Comparison of ENCODE assay signal across 13 cellular contexts in genomic region chr15:44492040-44492439, GRCh38. TPM values are rescaled to one million over a fixed set of nuclear protein-coding genes. Genes with fewer than 3 reads are reported as not detected.
DNase-seq lines count a peak whose midpoint lies in the region; ATAC-seq and TF ChIP-seq lines count a peak whose summit lies in the region.
"Had no signal": no experiment of that assay in that cellular context is flagged by ENCODE, and none has a peak within 500 bp of the region (broad histone marks: within the 10 kb centered on the region; RNA-seq: fewer than 3 reads in every experiment).

No MANE protein-coding gene starts in this region.

- no peak for DNase-seq in activated naive CD4-positive, alpha-beta T cell treated with anti-CD3 and anti-CD28 coated beads, Interleukin-2, amount 50 U/mL, for 72 hours (ENCODE audit: low spot score in 2 of 2)
- DNase-seq in amniotic epithelial cell (ENCODE audit: low read depth) (peak; percentile 26), mesenchymal stem cell (no peak), osteoblast (ENCODE audit: insufficient read length, low spot score, missing footprints) (no peak), hepatic stellate cell (ENCODE audit: low spot score) (no peak)
- DNase-seq in activated CD8-positive, alpha-beta memory T cell treated with anti-CD3 and anti-CD28 coated beads for 24 hours: no peak
- DNase-seq: ACHN; CD4-positive, CD25-positive, alpha-beta regulatory T cell; DMS53; GF-D8 had no signal

- H3K14ac ChIP-seq in mesenchymal stem cell (ENCODE audit: low read length in 2 of 2): no peak overlapping the region

- no peak overlapping the region for H2BK15ac ChIP-seq in mesenchymal stem cell (ENCODE audit: low read depth, poor library complexity, severe bottlenecking)

- H3K36me3 ChIP-seq in mesenchymal stem cell (ENCODE audit: control insufficient read depth in 1 of 2, insufficient read depth in 2 of 2, low read depth in 1 of 2, low read length in 2 of 2) (peaks cover 6 to 52% of the 10 kb centered on the region in 2 experiments), osteoblast (ENCODE audit: insufficient read depth, low read length) (peaks cover 13% of the 10 kb centered on the region)

- peaks cover 25% of the 10 kb centered on the region for H3K36me3 Mint-ChIP-seq in activated naive CD4-positive, alpha-beta T cell treated with anti-CD3 and anti-CD28 coated beads, Interleukin-2, amount 50 U/mL, for 24 hours
- peaks cover 9 to 39% of the 10 kb centered on the region in 2 donors for H3K36me3 Mint-ChIP-seq in activated naive CD4-positive, alpha-beta T cell treated with anti-CD3 and anti-CD28 coated beads, Interleukin-2, amount 50 U/mL, for 72 hours

- H3K79me1 ChIP-seq in mesenchymal stem cell (replicated peaks; ENCODE audit: low read length, poor library complexity, severe bottlenecking): peaks cover 17% of the 10 kb centered on the region

- H3K4ac ChIP-seq in mesenchymal stem cell (ENCODE audit: low read depth in 1 of 2, low read length in 2 of 2): no peak overlapping the region

- H4K20me1 ChIP-seq in osteoblast (ENCODE audit: insufficient read depth, low read length): peaks cover 12% of the 10 kb centered on the region

- H3K9me3 Mint-ChIP-seq in activated naive CD4-positive, alpha-beta T cell treated with anti-CD3 and anti-CD28 coated beads, Interleukin-2, amount 50 U/mL, for 24 hours: no peaks in the 10 kb centered on the region
- H3K9me3 Mint-ChIP-seq in activated naive CD4-positive, alpha-beta T cell treated with anti-CD3 and anti-CD28 coated beads, Interleukin-2, amount 50 U/mL, for 72 hours: peaks cover 0 to 5% of the 10 kb centered on the region in 2 donors
- H3K9me3 Mint-ChIP-seq: CD4-positive, CD25-positive, alpha-beta regulatory T cell had no signal

- H3K4me3 Mint-ChIP-seq in activated naive CD4-positive, alpha-beta T cell treated with anti-CD3 and anti-CD28 coated beads, Interleukin-2, amount 50 U/mL, for 24 hours: no peak overlapping the region
- H3K4me3 Mint-ChIP-seq: CD4-positive, CD25-positive, alpha-beta regulatory T cell had no signal

- peaks cover 23% of the 10 kb centered on the region for H3K4me1 Mint-ChIP-seq in activated naive CD4-positive, alpha-beta T cell treated with anti-CD3 and anti-CD28 coated beads, Interleukin-2, amount 50 U/mL, for 24 hours

- H3K18ac ChIP-seq in mesenchymal stem cell (ENCODE audit: low read depth in 1 of 2, low read length in 2 of 2): no peak overlapping the region

- H3K4me3 ChIP-seq in mesenchymal stem cell (ENCODE audit: insufficient read depth in 1 of 2, low read depth in 1 of 2, low read length in 2 of 2) (no peak overlapping the region), osteoblast (ENCODE audit: insufficient read depth, low read length) (no peak overlapping the region)
- H3K4me3 ChIP-seq: BLaER1 treated with 17β-estradiol and CSF1 and Interleukin-3, amounts not matched to agents 10 nM and 100 nM had no signal

- H3K4me1 ChIP-seq in mesenchymal stem cell (ENCODE audit: control insufficient read depth, insufficient read depth, low read depth, low read length) (peaks cover 12% of the 10 kb centered on the region), osteoblast (ENCODE audit: insufficient read depth, low read length) (peaks cover 15% of the 10 kb centered on the region)

- 96% methylated on average over 7 of the region's 7 CpGs for WGBS in mesenchymal stem cell

- no peak overlapping the region for H2BK12ac ChIP-seq in mesenchymal stem cell (ENCODE audit: low read length in 2 of 2)

- no peak overlapping the region for H3K9ac ChIP-seq in mesenchymal stem cell (ENCODE audit: low read length)
- H3K9ac ChIP-seq: BLaER1 treated with 17β-estradiol and CSF1 and Interleukin-3, amounts not matched to agents 10 nM and 100 nM had no signal

- peaks cover 22% of the 10 kb centered on the region for H3K79me2 ChIP-seq in osteoblast (ENCODE audit: insufficient read depth, low read length)

- H3K27ac ChIP-seq in mesenchymal stem cell (ENCODE audit: low read length, poor library complexity, severe bottlenecking) (no peak overlapping the region), osteoblast (ENCODE audit: low read depth, low read length) (no peak overlapping the region)
- H3K27ac ChIP-seq: BLaER1 treated with 17β-estradiol and CSF1 and Interleukin-3, amounts not matched to agents 10 nM and 100 nM had no signal

- H2AFZ ChIP-seq in mesenchymal stem cell (ENCODE audit: low read depth, low read length) (no peak overlapping the region), osteoblast (ENCODE audit: low read length) (no peak overlapping the region)

- H3K27me3 Mint-ChIP-seq in activated naive CD4-positive, alpha-beta T cell treated with anti-CD3 and anti-CD28 coated beads, Interleukin-2, amount 50 U/mL, for 24 hours: no peaks in the 10 kb centered on the region
- H3K27me3 Mint-ChIP-seq: CD4-positive, CD25-positive, alpha-beta regulatory T cell had no signal

- no peak overlapping the region for H2BK5ac ChIP-seq in mesenchymal stem cell (ENCODE audit: low read depth, low read length, poor library complexity, severe bottlenecking)

- H4K91ac ChIP-seq in mesenchymal stem cell (ENCODE audit: low read length): no peak overlapping the region

- ATAC-seq in activated naive CD4-positive, alpha-beta T cell treated with anti-CD3 and anti-CD28 coated beads, Interleukin-2, amount 50 U/mL, for 72 hours: no peak
- ATAC-seq: HCT116 had no signal

- H3K4me2 ChIP-seq in mesenchymal stem cell (ENCODE audit: low read length, poor library complexity, severe bottlenecking) (no peak overlapping the region), osteoblast (ENCODE audit: insufficient read depth, low read length) (no peak overlapping the region)
- H3K4me2 ChIP-seq: BLaER1 treated with 17β-estradiol and CSF1 and Interleukin-3, amounts not matched to agents 10 nM and 100 nM had no signal

- H3K27me3 ChIP-seq in mesenchymal stem cell (ENCODE audit: control insufficient read depth in 1 of 2, insufficient read depth in 1 of 2, low read length in 2 of 2) (no peaks in the 10 kb centered on the region), osteoblast (ENCODE audit: insufficient read depth, low read length) (no peaks in the 10 kb centered on the region)
- H3K27me3 ChIP-seq: BLaER1 treated with 17β-estradiol and CSF1 and Interleukin-3, amounts not matched to agents 10 nM and 100 nM had no signal

- H3K27ac Mint-ChIP-seq in activated naive CD4-positive, alpha-beta T cell treated with anti-CD3 and anti-CD28 coated beads, Interleukin-2, amount 50 U/mL, for 24 hours: peak overlapping the region; percentile 51
- no peak overlapping the region for H3K27ac Mint-ChIP-seq in activated naive CD4-positive, alpha-beta T cell treated with anti-CD3 and anti-CD28 coated beads, Interleukin-2, amount 50 U/mL, for 72 hours

- H4K8ac ChIP-seq in mesenchymal stem cell (ENCODE audit: low read length): no peak overlapping the region

- peak overlapping the region; percentile 97 for H2AK5ac ChIP-seq in mesenchymal stem cell (ENCODE audit: low read length, severe bottlenecking)

- H3K9me3 ChIP-seq in mesenchymal stem cell (ENCODE audit: control insufficient read depth, low read length): no peaks in the 10 kb centered on the region
- no peaks in the 10 kb centered on the region for H3K9me3 ChIP-seq in osteoblast (ENCODE audit: low read depth, low read length)
- H3K9me3 ChIP-seq: BLaER1 treated with 17β-estradiol and CSF1 and Interleukin-3, amounts not matched to agents 10 nM and 100 nM had no signal

- H2BK120ac ChIP-seq in mesenchymal stem cell (ENCODE audit: low read depth, low read length): no peak overlapping the region

- no peak overlapping the region for H3K23ac ChIP-seq in mesenchymal stem cell (ENCODE audit: low read length in 2 of 2)

- no peak for TF ChIP-seq CTCF in osteoblast (IDR thresholded peaks at IDR 0.05; ENCODE audit: extremely low read depth, low read depth, low read length)

RNA-seq across cellular contexts. Expression of gene EIF3J, which starts 44.9 kb away (rescaled TPM):
- total RNA-seq in activated naive CD4-positive, alpha-beta T cell treated with anti-CD3 and anti-CD28 coated beads, Interleukin-2, amount 50 U/mL, for 72 hours: 10 to 100 TPM; 74.8 to 78.0 TPM
- 46.4 TPM for polyA plus RNA-seq in mesenchymal stem cell (2013, experiment 1 of 2)
- 48.4 TPM for polyA plus RNA-seq in mesenchymal stem cell (2013, experiment 2 of 2)
- total RNA-seq in osteoblast: 36.2 and 39.2 TPM in 2 replicates
